ENCODE assay signal across 1 cellular context in the genomic region with DNA sequence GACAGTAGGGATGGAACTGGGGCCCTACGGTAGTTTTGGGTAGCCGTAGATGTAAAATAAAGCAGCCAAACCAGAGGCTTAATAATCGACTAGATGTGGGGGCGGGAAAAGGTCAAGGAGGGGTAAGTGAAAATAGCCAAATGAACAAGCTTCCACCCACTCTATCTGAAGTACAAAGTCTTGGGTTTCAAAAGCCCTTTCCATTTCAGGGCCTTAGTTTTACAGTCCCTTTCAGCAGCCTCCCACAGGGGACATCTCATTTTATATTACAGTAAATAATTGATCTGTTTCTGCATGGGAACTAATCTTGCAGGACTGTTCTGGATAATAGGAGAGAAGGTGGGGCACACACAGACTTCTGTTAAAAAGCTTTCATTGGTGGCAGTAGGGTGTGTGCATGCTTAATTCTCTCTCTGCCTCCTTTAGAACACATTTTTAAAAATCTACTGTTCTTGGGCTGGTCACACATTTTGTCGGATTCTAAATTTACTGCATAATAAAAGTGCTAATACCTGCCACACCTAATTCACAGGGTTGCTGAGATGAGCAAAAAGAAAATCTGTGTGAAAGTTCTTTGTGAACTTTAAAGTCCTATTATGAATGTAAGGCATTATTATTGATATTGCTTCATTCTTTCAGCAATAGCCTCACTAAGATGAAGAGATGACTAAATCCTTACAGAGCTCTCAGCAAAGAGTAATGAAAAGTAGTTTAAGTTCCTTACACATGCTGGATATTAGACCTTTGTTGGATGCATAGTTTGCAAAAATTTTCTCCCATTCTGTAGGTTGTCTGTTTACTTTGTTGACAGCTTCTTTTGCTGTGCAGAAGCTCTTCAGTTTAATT.
TF ChIP-seq lines count a peak whose summit lies in the region.

No MANE protein-coding gene starts in this region.

TF ChIP-seq in GM12878, 131 proteins besides CTCF, POLR2A, EP300 and RAD21 (continued from another document):
- TF ChIP-seq MTA2 (IDR thresholded peaks at IDR 0.05; ENCODE audit: low read depth) (peak; percentile 93), BCL3 (IDR thresholded peaks at IDR 0.05; ENCODE audit: borderline replicate concordance, insufficient read depth, low read depth, low read length, poor library complexity, severe bottlenecking) (peak; percentile 82), RELB (IDR thresholded peaks at IDR 0.05; ENCODE audit: low read depth) (peak; percentile 56), NFXL1 (IDR thresholded peaks at IDR 0.05; ENCODE audit: borderline replicate concordance) (no peak), CHD1 (IDR thresholded peaks at IDR 0.05; ENCODE audit: low read depth, low read length) (0 out of 2 replicates have a peak, but pooled peaks have one; percentile 60), BHLHE40 (IDR thresholded peaks at IDR 0.05; ENCODE audit: borderline replicate concordance in 1 of 2, low read depth in 2 of 2, low read length in 1 of 2) (peak; percentile 18 to 60; a peak in 2 of 4 replicates), BACH1 (IDR thresholded peaks at IDR 0.05; ENCODE audit: borderline replicate concordance) (peak; percentile 64; the same call in 1 of the 2 replicates), TBL1XR1 (IDR thresholded peaks at IDR 0.05; ENCODE audit: low read depth, low read length) (peak; percentile 96), CEBPB (IDR thresholded peaks at IDR 0.05; ENCODE audit: borderline replicate concordance in 1 of 2, low read depth in 2 of 2, low read length in 2 of 2) (peak in 1 of 2 experiments; percentile 24; a peak in 1 of 4 replicates), CREM (IDR thresholded peaks at IDR 0.05; ENCODE audit: low read depth) (peak; percentile 90), BRCA1 (IDR thresholded peaks at IDR 0.05; ENCODE audit: low read depth, low read length) (no peak), ZNF622 (IDR thresholded peaks at IDR 0.05) (no peak), CREB1 (IDR thresholded peaks at IDR 0.05; ENCODE audit: low read depth) (peak; percentile 51; the same call in 1 of the 2 replicates), SUZ12 (IDR thresholded peaks at IDR 0.05; ENCODE audit: unreplicated experiment) (no peak), RELA (IDR thresholded peaks at IDR 0.05; ENCODE audit: borderline replicate concordance, partially characterized antibody) (peak; percentile 16), NR2C1 (IDR thresholded peaks at IDR 0.05) (0 out of 2 replicates have a peak, but pooled peaks have one; percentile 41), TAF1 (IDR thresholded peaks at IDR 0.05; ENCODE audit: borderline replicate concordance, low read depth, low read length) (0 out of 2 replicates have a peak, but pooled peaks have one; percentile 30), MEF2B (IDR thresholded peaks at IDR 0.05; ENCODE audit: partially characterized antibody, poor library complexity, severe bottlenecking) (peak; percentile 89), SKIL (IDR thresholded peaks at IDR 0.05; ENCODE audit: low read depth, poor library complexity, severe bottlenecking) (peak; percentile 92), RUNX3 (IDR thresholded peaks at IDR 0.05; ENCODE audit: low read length) (peak; percentile 85), ZBTB11 (CRISPR knock-in tag; IDR thresholded peaks at IDR 0.05) (no peak), MYB (IDR thresholded peaks at IDR 0.05; ENCODE audit: borderline replicate concordance, low read depth, low read length) (no peak), CBX3 (IDR thresholded peaks at IDR 0.05; ENCODE audit: borderline replicate concordance, low read depth) (no peak), ZNF207 (IDR thresholded peaks at IDR 0.05; ENCODE audit: borderline replicate concordance) (0 out of 2 replicates have a peak, but pooled peaks have one; percentile 47), CHD2 (IDR thresholded peaks at IDR 0.05; ENCODE audit: borderline replicate concordance, low read depth, low read length) (peak; percentile 64; the same call in 1 of the 2 replicates), IKZF2 (IDR thresholded peaks at IDR 0.05) (peak; percentile 83 to 85), ZSCAN29 (IDR thresholded peaks at IDR 0.05) (0 out of 2 replicates have a peak, but pooled peaks have one; percentile 40), CBFB (IDR thresholded peaks at IDR 0.05; ENCODE audit: low read depth) (peak; percentile 61), ZNF24 (IDR thresholded peaks at IDR 0.05) (peak; percentile 24; the same call in 1 of the 2 replicates), MEF2A (IDR thresholded peaks at IDR 0.05; ENCODE audit: insufficient read depth, low read depth, low read length) (peak; percentile 92), SP1 (IDR thresholded peaks at IDR 0.05; ENCODE audit: low read depth, low read length) (peak; percentile 54), JUNB (IDR thresholded peaks at IDR 0.05) (peak; percentile 81), ESRRA (IDR thresholded peaks at IDR 0.05; ENCODE audit: low read length) (no peak), YBX1 (IDR thresholded peaks at IDR 0.05) (no peak)
- TF ChIP-seq, protein P1, sequence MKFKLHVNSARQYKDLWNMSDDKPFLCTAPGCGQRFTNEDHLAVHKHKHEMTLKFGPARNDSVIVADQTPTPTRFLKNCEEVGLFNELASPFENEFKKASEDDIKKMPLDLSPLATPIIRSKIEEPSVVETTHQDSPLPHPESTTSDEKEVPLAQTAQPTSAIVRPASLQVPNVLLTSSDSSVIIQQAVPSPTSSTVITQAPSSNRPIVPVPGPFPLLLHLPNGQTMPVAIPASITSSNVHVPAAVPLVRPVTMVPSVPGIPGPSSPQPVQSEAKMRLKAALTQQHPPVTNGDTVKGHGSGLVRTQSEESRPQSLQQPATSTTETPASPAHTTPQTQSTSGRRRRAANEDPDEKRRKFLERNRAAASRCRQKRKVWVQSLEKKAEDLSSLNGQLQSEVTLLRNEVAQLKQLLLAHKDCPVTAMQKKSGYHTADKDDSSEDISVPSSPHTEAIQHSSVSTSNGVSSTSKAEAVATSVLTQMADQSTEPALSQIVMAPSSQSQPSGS (IDR thresholded peaks at IDR 0.05; ENCODE audit: low read length): peak; percentile 88
